ENCODE assay signal across 9 cellular contexts in the genomic region with DNA sequence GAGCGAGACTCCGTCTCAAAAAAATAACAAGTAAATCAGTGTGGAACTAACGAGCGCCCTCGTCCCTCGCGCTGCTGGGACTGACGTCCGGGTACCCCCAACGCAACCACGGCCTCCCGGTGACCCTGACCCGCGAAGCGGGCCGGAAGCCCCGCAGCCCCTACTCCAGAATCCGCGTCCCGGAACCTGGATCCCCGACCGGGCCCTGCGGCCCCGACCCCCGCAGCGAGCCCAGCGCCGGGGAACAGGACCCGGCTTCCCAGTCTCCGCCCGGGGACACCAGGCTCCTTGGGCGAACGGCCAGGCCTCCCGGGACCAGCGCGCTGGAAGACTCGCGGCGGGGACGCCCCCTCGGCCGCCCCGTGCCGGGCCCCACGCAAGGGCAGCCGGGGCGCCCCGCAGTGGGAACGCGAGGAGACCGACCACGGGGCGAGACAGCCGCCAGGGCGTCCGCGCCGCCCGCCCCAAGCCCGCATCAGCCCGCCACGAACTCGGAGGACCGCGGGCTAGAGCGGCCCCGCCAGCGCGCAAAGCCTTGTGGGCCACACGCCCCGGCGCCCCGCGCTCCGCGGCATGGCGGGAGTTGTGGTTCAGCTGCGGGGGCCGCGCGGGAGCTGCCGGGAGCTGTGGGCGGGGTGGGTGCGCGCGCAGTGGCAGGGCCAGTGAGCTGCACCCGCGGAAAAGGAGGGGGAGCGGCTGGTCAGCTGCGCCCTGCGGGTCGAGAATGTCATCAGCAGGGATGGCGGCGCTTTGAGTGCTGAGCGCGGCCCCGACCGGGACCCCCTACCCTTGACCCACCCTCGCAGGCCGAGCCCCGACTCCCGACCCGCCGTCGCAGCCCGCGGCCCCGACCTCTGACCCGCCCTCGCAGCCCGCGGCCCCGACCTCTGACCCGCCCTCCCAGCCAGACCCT. TPM values are rescaled to one million over a fixed set of nuclear protein-coding genes. Genes with fewer than 3 reads are reported as not detected.
DNase-seq lines count a peak whose midpoint lies in the region; ATAC-seq, FAIRE-seq and TF ChIP-seq lines count a peak whose summit lies in the region.
"Had no signal": no experiment of that assay in that cellular context is flagged by ENCODE, and none has a peak within 500 bp of the region (broad histone marks: within the 10 kb centered on the region; RNA-seq: fewer than 3 reads in every experiment).

No MANE protein-coding gene starts in this region.

- H3K27me3 Mint-ChIP-seq in WTC11 (ENCODE audit: low read depth): peaks cover 15% of the 10 kb centered on the region

- H3K36me3 Mint-ChIP-seq in WTC11: no peaks in the 10 kb centered on the region

- H3K4me3 ChIP-seq in bronchial epithelial cell (ENCODE audit: low read depth, low read length): peak overlapping the region; percentile 77

- H3K4me3 Mint-ChIP-seq in WTC11: peak overlapping the region; percentile 78

- CTCF ChIA-PET in WTC11 (lab: Charles Lee): interaction anchor here (0.8 to 4.4 kb wide), 8 partner anchors 9 to 141 kb away, joined by 3 to 25 read pairs (median 4); no protein-coding TSS in a partner anchor

- peaks cover 3% of the 10 kb centered on the region for H3K9me3 Mint-ChIP-seq in WTC11

- ATAC-seq in GM18867 (IDR thresholded peaks at IDR 0.05; ENCODE audit: unreplicated experiment): peak; percentile 79
- ATAC-seq in HG03108 (IDR thresholded peaks at IDR 0.05; ENCODE audit: unreplicated experiment): peak; percentile 88
- ATAC-seq in WTC11: peak; percentile 83

- H3K27me3 ChIP-seq in bronchial epithelial cell (ENCODE audit: control insufficient read depth, insufficient read depth, low read length): no peaks in the 10 kb centered on the region

- TF ChIP-seq CTCF in WTC11 (IDR thresholded peaks at IDR 0.05) (no peak), bronchial epithelial cell (IDR thresholded peaks at IDR 0.05; ENCODE audit: insufficient read depth, low read length, severe bottlenecking) (no peak)

- no peak for FAIRE-seq in bronchial epithelial cell (lab: Jason Lieb, UNC)
- FAIRE-seq: G401.6 had no signal

- peaks cover 26% of the 10 kb centered on the region for H3K4me1 Mint-ChIP-seq in WTC11

- DNase-seq in A172 (ENCODE audit: low spot score) (peak; percentile 83), NCI-H2227 (lab: John Stamatoyannopoulos, UW; ENCODE audit: unreplicated experiment) (peak; percentile 96), WTC11 (ENCODE audit: low spot score) (peak; percentile 94), bronchial epithelial cell (ENCODE audit: low read depth) (peak; percentile 75), islet precursor cell (peak; percentile 96)
- DNase-seq in stimulated activated CD4-positive, alpha-beta T cell treated with anti-CD3 and anti-CD28 coated beads, Interleukin-12 subunit alpha, Interleukin-12 subunit beta, amount 100 ng/mL, for 24 hours (ENCODE audit: low read depth in 2 of 2): peak; percentile 86 to 89

- POLR2A ChIA-PET in WTC11 (lab: Charles Lee): interaction anchor here (0.7 to 1.0 kb wide), 4 partner anchors 9 to 18 kb away, joined by 3 to 4 read pairs (median 4); no protein-coding TSS in a partner anchor

- no peaks in the 10 kb centered on the region for H3K36me3 ChIP-seq in bronchial epithelial cell (ENCODE audit: control insufficient read depth, insufficient read depth, low read length)

- no peak overlapping the region for H3K27ac Mint-ChIP-seq in WTC11

TF ChIP-seq in WTC11, 78 proteins besides CTCF, POLR2A, EP300 and RAD21 (continues in another document):
- TF ChIP-seq, protein P1, sequence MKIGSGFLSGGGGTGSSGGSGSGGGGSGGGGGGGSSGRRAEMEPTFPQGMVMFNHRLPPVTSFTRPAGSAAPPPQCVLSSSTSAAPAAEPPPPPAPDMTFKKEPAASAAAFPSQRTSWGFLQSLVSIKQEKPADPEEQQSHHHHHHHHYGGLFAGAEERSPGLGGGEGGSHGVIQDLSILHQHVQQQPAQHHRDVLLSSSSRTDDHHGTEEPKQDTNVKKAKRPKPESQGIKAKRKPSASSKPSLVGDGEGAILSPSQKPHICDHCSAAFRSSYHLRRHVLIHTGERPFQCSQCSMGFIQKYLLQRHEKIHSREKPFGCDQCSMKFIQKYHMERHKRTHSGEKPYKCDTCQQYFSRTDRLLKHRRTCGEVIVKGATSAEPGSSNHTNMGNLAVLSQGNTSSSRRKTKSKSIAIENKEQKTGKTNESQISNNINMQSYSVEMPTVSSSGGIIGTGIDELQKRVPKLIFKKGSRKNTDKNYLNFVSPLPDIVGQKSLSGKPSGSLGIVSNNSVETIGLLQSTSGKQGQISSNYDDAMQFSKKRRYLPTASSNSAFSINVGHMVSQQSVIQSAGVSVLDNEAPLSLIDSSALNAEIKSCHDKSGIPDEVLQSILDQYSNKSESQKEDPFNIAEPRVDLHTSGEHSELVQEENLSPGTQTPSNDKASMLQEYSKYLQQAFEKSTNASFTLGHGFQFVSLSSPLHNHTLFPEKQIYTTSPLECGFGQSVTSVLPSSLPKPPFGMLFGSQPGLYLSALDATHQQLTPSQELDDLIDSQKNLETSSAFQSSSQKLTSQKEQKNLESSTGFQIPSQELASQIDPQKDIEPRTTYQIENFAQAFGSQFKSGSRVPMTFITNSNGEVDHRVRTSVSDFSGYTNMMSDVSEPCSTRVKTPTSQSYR (CRISPR knock-in tag; IDR thresholded peaks at IDR 0.05): no peak
- TF ChIP-seq, protein P2, sequence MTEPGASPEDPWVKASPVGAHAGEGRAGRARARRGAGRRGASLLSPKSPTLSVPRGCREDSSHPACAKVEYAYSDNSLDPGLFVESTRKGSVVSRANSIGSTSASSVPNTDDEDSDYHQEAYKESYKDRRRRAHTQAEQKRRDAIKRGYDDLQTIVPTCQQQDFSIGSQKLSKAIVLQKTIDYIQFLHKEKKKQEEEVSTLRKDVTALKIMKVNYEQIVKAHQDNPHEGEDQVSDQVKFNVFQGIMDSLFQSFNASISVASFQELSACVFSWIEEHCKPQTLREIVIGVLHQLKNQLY (CRISPR knock-in tag; IDR thresholded peaks at IDR 0.05): no peak
- TF ChIP-seq, protein P3, sequence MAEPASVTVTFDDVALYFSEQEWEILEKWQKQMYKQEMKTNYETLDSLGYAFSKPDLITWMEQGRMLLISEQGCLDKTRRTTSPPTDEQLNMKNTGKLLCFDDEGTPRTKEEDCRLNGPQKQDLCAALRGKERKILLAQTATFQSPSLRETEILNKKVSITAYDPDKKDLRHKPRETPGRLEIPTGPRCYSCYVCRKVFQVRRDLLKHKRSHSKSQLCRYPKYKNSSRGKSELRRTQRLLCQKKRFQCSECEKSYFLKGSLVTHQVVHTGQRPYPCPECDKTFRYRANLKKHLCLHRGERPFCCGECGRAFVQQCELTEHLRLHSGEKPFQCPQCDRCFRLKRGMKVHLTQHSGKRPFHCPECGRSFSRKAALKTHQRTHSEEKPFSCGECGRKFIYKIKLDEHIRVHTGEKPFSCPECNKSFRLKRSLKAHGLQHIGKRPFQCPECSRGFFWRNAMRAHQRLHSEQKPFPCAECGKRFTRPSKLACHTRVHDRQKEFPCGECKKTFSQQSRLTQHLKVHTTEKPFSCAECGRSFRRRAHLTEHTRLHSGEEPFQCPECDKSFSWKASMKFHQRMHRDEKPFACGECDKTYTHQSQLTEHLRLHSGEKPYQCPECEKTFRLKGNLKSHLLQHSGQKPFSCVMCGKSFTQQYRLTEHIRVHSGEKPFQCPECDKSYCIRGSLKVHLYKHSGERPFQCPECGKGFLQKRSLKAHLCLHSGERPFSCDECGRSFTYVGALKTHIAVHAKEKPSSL (CRISPR knock-in tag; conservative IDR thresholded peaks at IDR 0.05): no peak
- TF ChIP-seq NFATC4 (CRISPR knock-in tag; IDR thresholded peaks at IDR 0.05) (no peak), SMAD3 (CRISPR knock-in tag; IDR thresholded peaks at IDR 0.05; ENCODE audit: borderline replicate concordance) (no peak), MYBL2 (CRISPR knock-in tag; IDR thresholded peaks at IDR 0.05) (peak; percentile 89; the same call in 1 of the 2 replicates), GRHL2 (CRISPR knock-in tag; IDR thresholded peaks at IDR 0.05; ENCODE audit: insufficient replicate concordance, severe bottlenecking) (no peak), FOXJ3 (CRISPR knock-in tag; IDR thresholded peaks at IDR 0.05; ENCODE audit: borderline replicate concordance) (no peak)
- TF ChIP-seq, protein P4, sequence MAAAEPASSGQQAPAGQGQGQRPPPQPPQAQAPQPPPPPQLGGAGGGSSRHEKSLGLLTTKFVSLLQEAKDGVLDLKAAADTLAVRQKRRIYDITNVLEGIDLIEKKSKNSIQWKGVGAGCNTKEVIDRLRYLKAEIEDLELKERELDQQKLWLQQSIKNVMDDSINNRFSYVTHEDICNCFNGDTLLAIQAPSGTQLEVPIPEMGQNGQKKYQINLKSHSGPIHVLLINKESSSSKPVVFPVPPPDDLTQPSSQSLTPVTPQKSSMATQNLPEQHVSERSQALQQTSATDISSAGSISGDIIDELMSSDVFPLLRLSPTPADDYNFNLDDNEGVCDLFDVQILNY (CRISPR knock-in tag; IDR thresholded peaks at IDR 0.05): peak; percentile 97
- TF ChIP-seq, protein P5, sequence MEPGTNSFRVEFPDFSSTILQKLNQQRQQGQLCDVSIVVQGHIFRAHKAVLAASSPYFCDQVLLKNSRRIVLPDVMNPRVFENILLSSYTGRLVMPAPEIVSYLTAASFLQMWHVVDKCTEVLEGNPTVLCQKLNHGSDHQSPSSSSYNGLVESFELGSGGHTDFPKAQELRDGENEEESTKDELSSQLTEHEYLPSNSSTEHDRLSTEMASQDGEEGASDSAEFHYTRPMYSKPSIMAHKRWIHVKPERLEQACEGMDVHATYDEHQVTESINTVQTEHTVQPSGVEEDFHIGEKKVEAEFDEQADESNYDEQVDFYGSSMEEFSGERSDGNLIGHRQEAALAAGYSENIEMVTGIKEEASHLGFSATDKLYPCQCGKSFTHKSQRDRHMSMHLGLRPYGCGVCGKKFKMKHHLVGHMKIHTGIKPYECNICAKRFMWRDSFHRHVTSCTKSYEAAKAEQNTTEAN (CRISPR knock-in tag; IDR thresholded peaks at IDR 0.05): peak; percentile 93; the same call in 1 of the 2 replicates

RNA-seq across cellular contexts. Expression of a gene that starts 7.5 kb away (rescaled TPM):
- total RNA-seq in A172 (2014; rRNA removed; shearing (Covaris generic)): 0.48 and 0.71 TPM in 2 replicates
- 3.2 to 4.7 TPM (median 3.9 TPM) in 3 replicates for total RNA-seq in WTC11 (2021)
- not detected in 2 replicates for total RNA-seq in bronchial epithelial cell

RNA-seq across cellular contexts. Expression of a gene that starts 18.5 kb away (rescaled TPM):
- total RNA-seq in A172 (2014; rRNA removed; shearing (Covaris generic)): 44.3 and 104 TPM in 2 replicates
- total RNA-seq in WTC11 (2021): 14.3 to 18.8 TPM (median 14.9 TPM) in 3 replicates
- 16.8 and 23.2 TPM in 2 replicates for total RNA-seq in bronchial epithelial cell

RNA-seq across cellular contexts. Expression of a gene that starts 27.9 kb away (rescaled TPM):
- 12.5 and 19.6 TPM in 2 replicates for total RNA-seq in A172 (2014; rRNA removed; shearing (Covaris generic))
- total RNA-seq in WTC11 (2021) (8.4 to 9.8 TPM (median 9.0 TPM) in 3 replicates), bronchial epithelial cell (under 0.01 and 0.51 TPM in 2 replicates)

RNA-seq across cellular contexts. Expression of a gene that starts 42.8 kb away (rescaled TPM):
- 96.1 and 105 TPM in 2 replicates for total RNA-seq in A172 (2014; rRNA removed; shearing (Covaris generic))
- total RNA-seq in WTC11 (2021) (124 to 129 TPM (median 126 TPM) in 3 replicates), bronchial epithelial cell (143 and 169 TPM in 2 replicates)

RNA-seq across cellular contexts. Expression of a gene that starts 55.1 kb away (rescaled TPM):
- not detected in 2 replicates for total RNA-seq in A172 (2014; rRNA removed; shearing (Covaris generic))
- total RNA-seq in WTC11 (2021): 0.21 to 0.68 TPM (median 0.60 TPM) in 3 replicates
- not detected in 2 replicates for total RNA-seq in bronchial epithelial cell

Comparison
In these comparisons a context has a peak if more than half of its experiments do, and no peak if none do; other contexts are left out.
1. Peak in every context shown above with its lines: DNase-seq, ATAC-seq and H3K4me3 ChIP-seq.